In the genomic region with DNA sequence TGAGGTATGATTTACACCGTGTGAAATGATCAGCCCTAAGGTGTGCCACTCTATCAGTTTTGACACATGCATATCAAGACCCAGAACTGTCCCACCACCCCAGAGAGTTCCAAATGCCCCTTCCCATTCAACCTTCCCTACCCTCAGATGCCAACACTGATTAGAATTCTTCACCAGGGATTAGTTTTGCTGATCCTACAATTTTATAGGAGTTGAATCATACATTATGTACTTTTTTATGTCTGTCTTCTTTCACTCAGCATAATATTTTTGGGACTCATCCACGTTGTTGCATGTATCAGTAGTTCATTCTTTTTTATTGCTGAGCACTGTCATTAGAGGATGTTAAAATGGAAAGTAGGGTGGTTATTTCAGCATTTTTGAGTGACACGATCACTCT, we compare ENCODE assay signal across 28 cellular contexts.
"Had no signal": no experiment of that assay in that cellular context is flagged by ENCODE, and none has a peak within 500 bp of the region (broad histone marks: within the 10 kb centered on the region; RNA-seq: fewer than 3 reads in every experiment).

No MANE protein-coding gene starts in this region.

- H3K27me3 ChIP-seq: colonic mucosa, dorsolateral prefrontal cortex, foreskin keratinocyte, gastrocnemius medialis, heart left ventricle had no signal

- H3K9me3 Mint-ChIP-seq: dendritic cell treated with granulocyte-macrophage colony-stimulating factor and Interleukin-4, amounts not matched to agents 40 ng/mL and 50 ng/mL, for 4 days; effector memory CD8-positive, alpha-beta T cell had no signal

- H3K4me3 Mint-ChIP-seq: dendritic cell treated with granulocyte-macrophage colony-stimulating factor and Interleukin-4, amounts not matched to agents 40 ng/mL and 50 ng/mL, for 4 days; effector memory CD8-positive, alpha-beta T cell; endodermal cell had no signal

- H3K27me3 Mint-ChIP-seq: dendritic cell treated with granulocyte-macrophage colony-stimulating factor and Interleukin-4, amounts not matched to agents 40 ng/mL and 50 ng/mL, for 4 days had no signal

- H3K9me3 ChIP-seq: colonic mucosa, gastrocnemius medialis, gastroesophageal sphincter had no signal

- DNase-seq: colonic mucosa; cortex of kidney; dermis blood vessel endothelial cell; dorsolateral prefrontal cortex; effector CD4-positive, alpha-beta T cell; effector CD8-positive, alpha-beta T cell; effector memory CD4-positive, alpha-beta T cell; effector memory CD8-positive, alpha-beta T cell; erythroblast; esophagus squamous epithelium; foreskin fibroblast; foreskin keratinocyte; foreskin melanocyte; gastrocnemius medialis; glutamatergic neuron; heart left ventricle; heart right ventricle had no signal

- H3K27ac Mint-ChIP-seq: dendritic cell treated with granulocyte-macrophage colony-stimulating factor and Interleukin-4, amounts not matched to agents 40 ng/mL and 50 ng/mL, for 4 days; effector memory CD8-positive, alpha-beta T cell; endodermal cell had no signal

- H3K36me3 ChIP-seq: colonic mucosa, esophagus muscularis mucosa, esophagus squamous epithelium, gastrocnemius medialis, gastroesophageal sphincter, heart left ventricle, heart right ventricle had no signal

- H3K4me1 Mint-ChIP-seq: endodermal cell had no signal

- H3K4me1 ChIP-seq: colonic mucosa, esophagus muscularis mucosa, esophagus squamous epithelium, foreskin keratinocyte, gastrocnemius medialis, gastroesophageal sphincter had no signal

- H3K27ac ChIP-seq: colonic mucosa, coronary artery, dorsolateral prefrontal cortex, epithelial cell of prostate, esophagus muscularis mucosa, esophagus squamous epithelium, foreskin keratinocyte, gastrocnemius medialis, gastroesophageal sphincter, heart left ventricle, heart right ventricle had no signal

- ATAC-seq: effector memory CD8-positive, alpha-beta T cell; esophagus mucosa; foreskin keratinocyte; gastrocnemius medialis; gastroesophageal sphincter; heart left ventricle; heart right ventricle had no signal

- H3K4me3 ChIP-seq: colonic mucosa, coronary artery, dorsolateral prefrontal cortex, esophagus muscularis mucosa, esophagus squamous epithelium, gastrocnemius medialis, gastroesophageal sphincter, heart left ventricle, heart right ventricle had no signal

- FAIRE-seq: colon, endometrium, endothelial cell of umbilical vein, frontal cortex had no signal
